Comparison of ENCODE assay signal across 14 cellular contexts in the genomic region with DNA sequence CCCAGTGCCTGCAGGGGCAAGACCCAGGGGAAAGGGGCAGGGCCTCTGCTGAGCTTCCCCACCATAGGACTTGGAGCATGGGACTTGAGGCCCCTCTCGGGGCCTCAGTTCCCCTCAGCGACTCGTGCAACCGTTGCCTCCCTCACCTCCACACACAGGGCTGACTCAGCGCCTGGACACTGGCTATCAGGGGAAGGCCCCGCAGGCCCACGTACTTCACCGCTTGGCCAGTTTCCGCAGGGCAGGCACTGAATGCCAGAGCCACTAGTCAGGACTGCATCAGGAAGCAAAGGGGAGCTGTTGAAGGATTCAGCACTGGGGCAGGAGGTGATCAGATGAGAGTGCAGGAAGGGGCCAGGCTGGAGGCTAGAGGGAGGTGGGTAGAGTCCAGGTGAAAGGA. TPM values are rescaled to one million over a fixed set of nuclear protein-coding genes. Genes with fewer than 3 reads are reported as not detected.
DNase-seq lines count a peak whose midpoint lies in the region; FAIRE-seq and TF ChIP-seq lines count a peak whose summit lies in the region.
"Had no signal": no experiment of that assay in that cellular context is flagged by ENCODE, and none has a peak within 500 bp of the region (broad histone marks: within the 10 kb centered on the region; RNA-seq: fewer than 3 reads in every experiment).

No MANE protein-coding gene starts in this region.

- H3K9me2 ChIP-seq in hepatocyte (replicated peaks; ENCODE audit: insufficient read depth): no peaks in the 10 kb centered on the region

- no peak for TF ChIP-seq CTCF in left ventricle myocardium inferior (IDR thresholded peaks at IDR 0.05; ENCODE audit: borderline replicate concordance)
- no peak for TF ChIP-seq CTCF in right atrium auricular region (IDR thresholded peaks at IDR 0.05)
- no peak for TF ChIP-seq CTCF in astrocyte (IDR thresholded peaks at IDR 0.05; ENCODE audit: insufficient read depth, low read depth, low read length)
- TF ChIP-seq CTCF in hepatocyte (IDR thresholded peaks at IDR 0.05; ENCODE audit: poor library complexity): no peak

- peaks cover 23% of the 10 kb centered on the region for H3K27me3 Mint-ChIP-seq in astrocyte (ENCODE audit: low read depth, unreplicated experiment)

- H3K27ac ChIP-seq in left ventricle myocardium inferior (replicated peaks) (peak overlapping the region; percentile 71), right atrium auricular region (no peak overlapping the region), astrocyte (ENCODE audit: low read depth, low read length) (no peak overlapping the region), hepatocyte (no peak overlapping the region)
- H3K27ac ChIP-seq: adrenal gland had no signal

- H3K4me3 Mint-ChIP-seq in astrocyte (ENCODE audit: unreplicated experiment): no peak overlapping the region
- H3K4me3 Mint-ChIP-seq: naive thymus-derived CD8-positive, alpha-beta T cell; stimulated activated memory B cell treated with anti-CD40 and anti-IgM and Interleukin-4, amounts not matched to agents 10 μg/mL and 1 μg/mL and 100 μg/mL, for 72 hours had no signal

- H4K20me1 ChIP-seq in astrocyte (ENCODE audit: insufficient read depth, low read length) (no peaks in the 10 kb centered on the region), hepatocyte (ENCODE audit: insufficient read depth, poor library complexity, severe bottlenecking) (no peaks in the 10 kb centered on the region)

- DNase-seq in left ventricle myocardium inferior (peak; percentile 10), right atrium auricular region (ENCODE audit: low spot score) (no peak), astrocyte (ENCODE audit: low read depth) (peak; percentile 89), hepatocyte (ENCODE audit: low spot score) (peak; percentile 47), cerebellar nuclear complex (lab: John Stamatoyannopoulos, UW) (no peak), cerebellar cortex (ENCODE audit: low spot score) (no peak), NCI-H128 (lab: John Stamatoyannopoulos, UW; ENCODE audit: unreplicated experiment) (no peak)
- DNase-seq in stimulated activated CD4-positive, alpha-beta T cell treated with anti-CD3 and anti-CD28 coated beads, Interleukin-1b, Interleukin-23, amount 100 ng/mL, for 48 hours: no peak
- DNase-seq: adrenal gland; DND-41; erythroblast; naive thymus-derived CD8-positive, alpha-beta T cell; NCI-H1417 had no signal

- 73% methylated on average over 9 of the region's 9 CpGs for WGBS in hepatocyte (ENCODE audit: low lambda C conversion rate, missing lambda C conversion rate)

- FAIRE-seq in astrocyte (lab: Jason Lieb, UNC): no peak

- H3K4me1 Mint-ChIP-seq in astrocyte (ENCODE audit: low read depth, unreplicated experiment): peaks cover 3% of the 10 kb centered on the region

- H2AFZ ChIP-seq in astrocyte (ENCODE audit: low read depth, low read length): peak overlapping the region; percentile 40
- no peak overlapping the region for H2AFZ ChIP-seq in hepatocyte

- peak overlapping the region; percentile 61 for H3K4me2 ChIP-seq in astrocyte (ENCODE audit: low read length)
- no peak overlapping the region for H3K4me2 ChIP-seq in hepatocyte

- H3K79me2 ChIP-seq in astrocyte (ENCODE audit: insufficient read depth, low read length) (no peaks in the 10 kb centered on the region), hepatocyte (no peaks in the 10 kb centered on the region)

- H3K9me3 ChIP-seq in left ventricle myocardium inferior (replicated peaks) (no peaks in the 10 kb centered on the region), right atrium auricular region (no peaks in the 10 kb centered on the region), astrocyte (ENCODE audit: insufficient read depth, low read depth, low read length) (no peaks in the 10 kb centered on the region), hepatocyte (ENCODE audit: low read depth) (no peaks in the 10 kb centered on the region)
- H3K9me3 ChIP-seq: adrenal gland had no signal

- H3K4me3 ChIP-seq in left ventricle myocardium inferior (no peak overlapping the region), right atrium auricular region (no peak overlapping the region), astrocyte (ENCODE audit: insufficient read depth, low read depth, low read length) (no peak overlapping the region), hepatocyte (no peak overlapping the region)
- H3K4me3 ChIP-seq: adrenal gland had no signal

- no peaks in the 10 kb centered on the region for H3K36me3 ChIP-seq in left ventricle myocardium inferior
- H3K36me3 ChIP-seq in right atrium auricular region: no peaks in the 10 kb centered on the region
- H3K36me3 ChIP-seq in astrocyte (ENCODE audit: insufficient read depth, low read length): no peaks in the 10 kb centered on the region
- no peaks in the 10 kb centered on the region for H3K36me3 ChIP-seq in hepatocyte (replicated peaks; ENCODE audit: insufficient read depth, low read depth)
- H3K36me3 ChIP-seq: adrenal gland had no signal

- no peaks in the 10 kb centered on the region for H3K36me3 Mint-ChIP-seq in astrocyte (ENCODE audit: low read depth, unreplicated experiment)
- H3K36me3 Mint-ChIP-seq: naive thymus-derived CD8-positive, alpha-beta T cell; stimulated activated memory B cell treated with anti-CD40 and anti-IgM and Interleukin-4, amounts not matched to agents 10 μg/mL and 1 μg/mL and 100 μg/mL, for 72 hours had no signal

- H3K4me1 ChIP-seq in left ventricle myocardium inferior (peaks cover 25% of the 10 kb centered on the region), right atrium auricular region (peaks cover 0 to 13% of the 10 kb centered on the region in 2 donors), astrocyte (ENCODE audit: insufficient read depth, low read length) (peaks cover 15% of the 10 kb centered on the region), hepatocyte (ENCODE audit: insufficient read depth) (no peaks in the 10 kb centered on the region)
- H3K4me1 ChIP-seq: adrenal gland had no signal

- peak overlapping the region; percentile 36 for H3K9ac ChIP-seq in astrocyte (ENCODE audit: low read length)

- intact Hi-C loops in left ventricle myocardium inferior (cut with micrococcal nuclease): no loop called here

- H3K27me3 ChIP-seq in left ventricle myocardium inferior (ENCODE audit: low read depth) (no peaks in the 10 kb centered on the region), right atrium auricular region (no peaks in the 10 kb centered on the region), astrocyte (ENCODE audit: insufficient read depth, low read length) (no peaks in the 10 kb centered on the region), hepatocyte (no peaks in the 10 kb centered on the region)
- H3K27me3 ChIP-seq: adrenal gland had no signal

- H3K9me3 Mint-ChIP-seq in astrocyte (ENCODE audit: unreplicated experiment): no peaks in the 10 kb centered on the region
- H3K9me3 Mint-ChIP-seq: naive thymus-derived CD8-positive, alpha-beta T cell; stimulated activated memory B cell treated with anti-CD40 and anti-IgM and Interleukin-4, amounts not matched to agents 10 μg/mL and 1 μg/mL and 100 μg/mL, for 72 hours had no signal

- H3K27ac Mint-ChIP-seq in astrocyte (ENCODE audit: unreplicated experiment): no peak overlapping the region
- H3K27ac Mint-ChIP-seq: naive thymus-derived CD8-positive, alpha-beta T cell; stimulated activated memory B cell treated with anti-CD40 and anti-IgM and Interleukin-4, amounts not matched to agents 10 μg/mL and 1 μg/mL and 100 μg/mL, for 72 hours had no signal

RNA-seq across cellular contexts. Expression of a gene that starts 15.5 kb away (rescaled TPM):
- total RNA-seq in left ventricle myocardium inferior (5.4 TPM), right atrium auricular region (1 to 10 TPM; 5.2 to 8.7 TPM), astrocyte (0.11 and 0.38 TPM in 2 replicates), hepatocyte (3.3 and 3.5 TPM in 2 replicates)
- 7.5 and 11.7 TPM in 2 replicates for polyA plus RNA-seq in hepatocyte
- total RNA-seq: naive thymus-derived CD8-positive, alpha-beta T cell had no signal
- polyA plus RNA-seq: naive thymus-derived CD8-positive, alpha-beta T cell had no signal

RNA-seq across cellular contexts. Expression of a gene that starts 45.4 kb away (rescaled TPM):
- total RNA-seq in left ventricle myocardium inferior (1.3 TPM), right atrium auricular region (1 to 10 TPM; 3.9 to 4.6 TPM), astrocyte (0.36 and 0.64 TPM in 2 replicates), hepatocyte (0.47 and 1.0 TPM in 2 replicates)
- 1.4 and 1.8 TPM in 2 replicates for polyA plus RNA-seq in hepatocyte
- total RNA-seq: naive thymus-derived CD8-positive, alpha-beta T cell had no signal
- polyA plus RNA-seq: naive thymus-derived CD8-positive, alpha-beta T cell had no signal

Comparison
In these comparisons a context has a peak if more than half of its experiments do, and no peak if none do; other contexts are left out.
1. DNase-seq: peak in left ventricle myocardium inferior (single experiment), astrocyte (single experiment) and hepatocyte (single experiment); none in right atrium auricular region (single experiment), stimulated activated CD4-positive, alpha-beta T cell treated with anti-CD3 and anti-CD28 coated beads, Interleukin-1b, Interleukin-23, amount 100 ng/mL, for 48 hours (single experiment), cerebellar nuclear complex (0 of 2), cerebellar cortex (single experiment) and NCI-H128 (single experiment).